22 cellular contexts compared by ENCODE assay signal in genomic region chr7:47875406-47875805, GRCh38.
"Had no signal": no experiment of that assay in that cellular context is flagged by ENCODE, and none has a peak within 500 bp of the region (broad histone marks: within the 10 kb centered on the region; RNA-seq: fewer than 3 reads in every experiment).

No MANE protein-coding gene starts in this region.

- ATAC-seq: PC-3, SK-N-SH treated with all-trans-retinoic acid at 6 μM for 48 hours had no signal

- H3K4me1 ChIP-seq: Peyer's patch, SJCRH30 had no signal

- H3K9me3 ChIP-seq: MG63, Peyer's patch, SJCRH30 had no signal

- H3K4me3 ChIP-seq: MG63, Peyer's patch, SJCRH30 had no signal

- DNase-seq: KBM-7; MG63; NCI-H1092; NCI-H1105 treated with DMSO at 0.1 percent for 48 hours; NCI-H1417 treated with DMSO at 0.1 percent for 48 hours; NCI-H146; NCI-H187; NCI-H2029; NCI-H2081 treated with DMSO at 0.1 percent for 48 hours; NCI-H2171; NCI-H226; NCI-H446; NCI-H510A; NCI-H524 treated with DMSO at 0.1 percent for 48 hours; NCI-H69; NCI-H774; NK-92 treated with Interleukin-12 subunit alpha and Interleukin-12 subunit beta, amount 100 ng/mL, for 24 hours; PC-3; Peyer's patch; SHP77 treated with DMSO at 0.1 percent for 48 hours; SJCRH30 had no signal

- H3K27ac ChIP-seq: Peyer's patch, SJCRH30 had no signal

- H3K27me3 ChIP-seq: MG63, Peyer's patch, SJCRH30 had no signal

- H3K36me3 ChIP-seq: MG63, Peyer's patch, SJCRH30 had no signal
